In the genomic region with DNA sequence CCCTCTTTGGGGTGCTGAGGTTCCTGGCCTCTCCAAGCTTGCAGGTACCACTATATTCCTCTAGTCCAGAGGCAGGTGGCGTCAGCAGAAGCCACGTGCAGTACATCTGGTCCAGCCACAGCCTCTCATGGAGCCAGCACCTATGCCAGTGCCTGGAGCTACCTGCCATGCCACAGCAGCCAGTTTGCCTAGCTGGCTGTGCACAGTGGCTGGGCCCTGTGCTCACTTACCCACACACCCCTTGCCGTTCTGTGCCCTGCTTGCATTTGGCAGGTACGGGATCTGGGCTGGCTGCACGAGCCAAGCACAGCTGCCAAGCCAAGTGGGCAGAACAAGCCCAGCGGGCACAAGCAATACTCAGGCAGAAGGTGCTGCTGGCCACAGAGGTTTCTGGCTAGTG, we compare ENCODE assay signal across 23 cellular contexts.
"Had no signal": no experiment of that assay in that cellular context is flagged by ENCODE, and none has a peak within 500 bp of the region (broad histone marks: within the 10 kb centered on the region; RNA-seq: fewer than 3 reads in every experiment).

No MANE protein-coding gene starts in this region.

- H3K4me3 Mint-ChIP-seq: IgD-negative memory B cell had no signal

- H3K9me3 ChIP-seq: SK-N-SH had no signal

- H3K27ac Mint-ChIP-seq: IgD-negative memory B cell had no signal

- H3K4me1 Mint-ChIP-seq: IgD-negative memory B cell had no signal

- DNase-seq: Kasumi-1, MM.1S, NCI-H1092 treated with DMSO at 0.1 percent for 48 hours, NCI-H1436, NCI-H187, NCI-H2029, NCI-H2081 treated with DMSO at 0.1 percent for 48 hours, NCI-H2171, NCI-H226, NCI-H446, NCI-H510A, NCI-H524 treated with DMSO at 0.1 percent for 48 hours, NCI-H69, NCI-H774, PC-3, SHP77, SK-N-SH had no signal

- H3K4me3 ChIP-seq: K562 had no signal

- ATAC-seq: K562, Panc1, PC-3 had no signal

- H3K4me2 ChIP-seq: KMS-11, SK-N-SH had no signal

- H3K27ac ChIP-seq: HL-60, KMS-11, RWPE1 had no signal

- H3K27me3 Mint-ChIP-seq: IgD-negative memory B cell had no signal

- H3K9ac ChIP-seq: KMS-11, SK-N-SH had no signal
